ENCODE assay signal across 9 cellular contexts in the genomic region with DNA sequence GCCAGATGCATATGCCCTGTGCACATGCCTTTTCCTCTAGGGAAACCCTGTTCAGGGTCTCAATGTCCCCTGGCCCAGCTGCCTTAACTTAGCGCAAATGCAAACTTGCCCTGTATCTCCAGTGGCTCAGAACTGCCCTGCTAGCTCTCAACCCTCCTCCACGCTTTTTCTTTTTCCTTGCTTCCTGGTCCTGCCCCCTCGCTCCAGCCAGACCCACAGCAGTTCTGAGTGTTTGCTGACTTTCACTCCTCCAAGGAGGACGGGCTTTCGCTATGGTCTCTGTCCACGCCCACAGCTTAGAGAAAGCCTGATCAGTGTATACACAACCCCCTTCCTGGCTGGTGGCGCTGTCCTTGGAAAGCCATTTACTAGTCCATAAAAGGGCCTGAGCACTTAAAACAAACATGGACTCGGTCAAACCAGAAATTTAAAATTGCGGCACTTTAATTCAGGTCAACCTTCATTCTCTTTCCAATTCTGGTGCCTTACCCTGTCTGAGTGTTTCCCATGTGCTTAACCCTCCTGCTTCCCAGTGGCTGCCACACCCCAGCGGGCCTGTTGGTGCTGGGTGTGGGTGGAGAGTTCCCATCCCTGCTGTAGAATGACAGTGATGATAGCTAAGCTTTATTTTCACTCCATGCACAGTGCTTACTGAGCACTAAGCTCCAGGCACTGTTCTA. TPM values are rescaled to one million over a fixed set of nuclear protein-coding genes. Genes with fewer than 3 reads are reported as not detected.
DNase-seq lines count a peak whose midpoint lies in the region; ATAC-seq and TF ChIP-seq lines count a peak whose summit lies in the region.
"Had no signal": no experiment of that assay in that cellular context is flagged by ENCODE, and none has a peak within 500 bp of the region (broad histone marks: within the 10 kb centered on the region; RNA-seq: fewer than 3 reads in every experiment).

No MANE protein-coding gene starts in this region.

- ATAC-seq in left lobe of liver = peak; percentile 82
- ATAC-seq: HCT116 had no signal

- H3K4me1 ChIP-seq in tibial artery = peaks cover 0 to 20% (median 13%) of the 10 kb centered on the region in 4 donors

- H3K27ac ChIP-seq in tibial artery = peak overlapping the region; percentile 37 to 64

- DNase-seq in NCI-H187 (lab: John Stamatoyannopoulos, UW) = peak; percentile 23 to 53
- DNase-seq in NCI-H187 treated with DMSO at 0.1 percent for 48 hours (lab: John Stamatoyannopoulos, UW) = no peak
- DNase-seq in cardiac fibroblast (ENCODE audit: low read depth in 2 of 2) = peak; percentile 66 to 78
- DNase-seq in left lobe of liver (ENCODE audit: low spot score) = peak; percentile 74
- DNase-seq in tibial artery = peak; percentile 76 to 82
- no peak for DNase-seq in activated naive CD4-positive, alpha-beta T cell (lab: John Stamatoyannopoulos, UW)
- DNase-seq in CD1c-positive myeloid dendritic cell (ENCODE audit: extremely low spot score) = no peak
- no peak for DNase-seq in retina

- no peaks in the 10 kb centered on the region for H3K27me3 ChIP-seq in tibial artery

- TF ChIP-seq CTCF in cardiac fibroblast (IDR thresholded peaks at IDR 0.05; ENCODE audit: low read depth, low read length) = peak; percentile 17
- no peak for TF ChIP-seq CTCF in tibial artery (IDR thresholded peaks at IDR 0.05)

- intact Hi-C loops in tibial artery (cut with DNase I; ENCODE audit: low total_unique reads) = no loop called here

- H3K4me3 ChIP-seq in cardiac fibroblast (replicated peaks in 1 of 2; ENCODE audit: low read depth in 2 of 2, low read length in 2 of 2) (no peak overlapping the region), tibial artery (peak overlapping the region; percentile 11 to 38)

- no peaks in the 10 kb centered on the region for H3K36me3 ChIP-seq in tibial artery

- H3K9me3 ChIP-seq in tibial artery = no peaks in the 10 kb centered on the region

RNA-seq across cellular contexts. Expression of a gene that starts 15.6 kb away (rescaled TPM):
- 15.2 TPM for total RNA-seq in left lobe of liver

RNA-seq across cellular contexts. Expression of a gene that starts 35.4 kb away (rescaled TPM):
- total RNA-seq in left lobe of liver = 18.4 TPM

Comparison
In these comparisons a context has a peak if more than half of its experiments do, and no peak if none do; other contexts are left out.
1. DNase-seq: peak in NCI-H187 (2 of 2), cardiac fibroblast (2 of 2), left lobe of liver (single experiment) and tibial artery (2 of 2); none in NCI-H187 treated with DMSO at 0.1 percent for 48 hours (single experiment), activated naive CD4-positive, alpha-beta T cell (0 of 4), CD1c-positive myeloid dendritic cell (single experiment) and retina (single experiment).
2. H3K4me3 ChIP-seq: peak in tibial artery (2 of 2); none in cardiac fibroblast (0 of 2).